In the genomic region with DNA sequence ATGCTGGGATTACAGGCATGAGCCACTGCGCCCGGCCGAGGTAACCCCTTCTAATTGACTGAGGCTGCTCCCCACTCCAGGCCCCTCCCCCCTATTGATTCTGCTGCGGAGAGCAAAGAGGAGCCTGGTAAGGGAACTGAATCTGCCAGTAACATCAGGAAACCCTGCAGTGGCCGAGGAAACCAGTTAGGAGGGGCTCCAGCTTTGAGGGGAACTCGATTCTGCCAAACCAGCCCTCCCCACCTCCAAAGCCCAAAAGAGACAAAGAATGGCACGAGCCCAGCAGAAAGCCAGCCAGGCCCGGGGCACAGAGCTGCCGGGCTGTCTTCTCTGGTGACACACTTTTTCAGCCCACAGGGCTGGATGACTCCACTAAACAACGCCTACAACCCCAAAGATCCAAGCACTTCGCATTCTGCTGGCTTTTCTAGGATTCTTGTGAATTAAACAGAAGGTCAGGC, we compare ENCODE assay signal across 1 cellular context.
TF ChIP-seq lines count a peak whose summit lies in the region.

No MANE protein-coding gene starts in this region.

TF ChIP-seq in WTC11, 78 proteins besides CTCF, POLR2A, EP300 and RAD21 (continued from another document):
- TF ChIP-seq, protein P1, sequence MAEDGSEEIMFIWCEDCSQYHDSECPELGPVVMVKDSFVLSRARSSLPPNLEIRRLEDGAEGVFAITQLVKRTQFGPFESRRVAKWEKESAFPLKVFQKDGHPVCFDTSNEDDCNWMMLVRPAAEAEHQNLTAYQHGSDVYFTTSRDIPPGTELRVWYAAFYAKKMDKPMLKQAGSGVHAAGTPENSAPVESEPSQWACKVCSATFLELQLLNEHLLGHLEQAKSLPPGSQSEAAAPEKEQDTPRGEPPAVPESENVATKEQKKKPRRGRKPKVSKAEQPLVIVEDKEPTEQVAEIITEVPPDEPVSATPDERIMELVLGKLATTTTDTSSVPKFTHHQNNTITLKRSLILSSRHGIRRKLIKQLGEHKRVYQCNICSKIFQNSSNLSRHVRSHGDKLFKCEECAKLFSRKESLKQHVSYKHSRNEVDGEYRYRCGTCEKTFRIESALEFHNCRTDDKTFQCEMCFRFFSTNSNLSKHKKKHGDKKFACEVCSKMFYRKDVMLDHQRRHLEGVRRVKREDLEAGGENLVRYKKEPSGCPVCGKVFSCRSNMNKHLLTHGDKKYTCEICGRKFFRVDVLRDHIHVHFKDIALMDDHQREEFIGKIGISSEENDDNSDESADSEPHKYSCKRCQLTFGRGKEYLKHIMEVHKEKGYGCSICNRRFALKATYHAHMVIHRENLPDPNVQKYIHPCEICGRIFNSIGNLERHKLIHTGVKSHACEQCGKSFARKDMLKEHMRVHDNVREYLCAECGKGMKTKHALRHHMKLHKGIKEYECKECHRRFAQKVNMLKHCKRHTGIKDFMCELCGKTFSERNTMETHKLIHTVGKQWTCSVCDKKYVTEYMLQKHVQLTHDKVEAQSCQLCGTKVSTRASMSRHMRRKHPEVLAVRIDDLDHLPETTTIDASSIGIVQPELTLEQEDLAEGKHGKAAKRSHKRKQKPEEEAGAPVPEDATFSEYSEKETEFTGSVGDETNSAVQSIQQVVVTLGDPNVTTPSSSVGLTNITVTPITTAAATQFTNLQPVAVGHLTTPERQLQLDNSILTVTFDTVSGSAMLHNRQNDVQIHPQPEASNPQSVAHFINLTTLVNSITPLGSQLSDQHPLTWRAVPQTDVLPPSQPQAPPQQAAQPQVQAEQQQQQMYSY (CRISPR knock-in tag; IDR thresholded peaks at IDR 0.05) = no peak
- no peak for TF ChIP-seq ZNF219 (CRISPR knock-in tag; IDR thresholded peaks at IDR 0.05; ENCODE audit: borderline replicate concordance)
- TF ChIP-seq ZSCAN18 (CRISPR knock-in tag; IDR thresholded peaks at IDR 0.05) = no peak
- TF ChIP-seq OVOL2 (CRISPR knock-in tag; IDR thresholded peaks at IDR 0.05; ENCODE audit: borderline replicate concordance) = no peak
- no peak for TF ChIP-seq EMX1 (CRISPR knock-in tag; IDR thresholded peaks at IDR 0.05)
- TF ChIP-seq ZNF281 (CRISPR knock-in tag; IDR thresholded peaks at IDR 0.05) = no peak
- no peak for TF ChIP-seq FOXP1 (CRISPR knock-in tag; IDR thresholded peaks at IDR 0.05; ENCODE audit: borderline replicate concordance)
- no peak for TF ChIP-seq AR (CRISPR knock-in tag; IDR thresholded peaks at IDR 0.05)
